7 cellular contexts compared by ENCODE assay signal in genomic region chr5:132776077-132776931, GRCh38. TPM values are rescaled to one million over a fixed set of nuclear protein-coding genes. Genes with fewer than 3 reads are reported as not detected.
DNase-seq lines count a peak whose midpoint lies in the region; ATAC-seq and TF ChIP-seq lines count a peak whose summit lies in the region.

No MANE protein-coding gene starts in this region.

- H3K4me1 ChIP-seq in OCI-LY7 (ENCODE audit: insufficient read depth, low read length, poor library complexity, severe bottlenecking), result peaks cover 7% of the 10 kb centered on the region

- no peaks in the 10 kb centered on the region for H3K36me3 ChIP-seq in OCI-LY7 (ENCODE audit: insufficient read depth, low read length)

- CTCF ChIA-PET in OCI-LY7 (lab: Charles Lee; ENCODE audit: unreplicated experiment), result no interaction called here

- peak overlapping the region; percentile 74 to 84 for H3K4me3 Mint-ChIP-seq in stimulated activated naive CD8-positive, alpha-beta T cell treated with anti-CD3 and anti-CD28 coated beads, Interleukin-15, amount 100 ng/mL, for 72 hours

- H3K4me3 ChIP-seq in OCI-LY7 (ENCODE audit: low read depth, low read length, poor library complexity, severe bottlenecking) (peak overlapping the region; percentile 70), choroid plexus epithelial cell (ENCODE audit: low read depth, low read length) (peak overlapping the region; percentile 73)

- DNase-seq in ELF-1 (ENCODE audit: low read depth, low spot score) (peak; percentile 49), H4 (ENCODE audit: low spot score) (peak; percentile 34), OCI-LY7 (ENCODE audit: low spot score) (no peak), choroid plexus epithelial cell (ENCODE audit: low read depth) (no peak), left colon (peak; percentile 50 to 67)
- DNase-seq in stimulated activated naive CD8-positive, alpha-beta T cell treated with anti-CD3 and anti-CD28 coated beads, Interleukin-15, amount 100 ng/mL, for 72 hours, result peak; percentile 12 to 17

- H3K27ac ChIP-seq in OCI-LY7 (ENCODE audit: low read depth, low read length, poor library complexity, severe bottlenecking), result no peak overlapping the region

- H3K4me1 Mint-ChIP-seq in stimulated activated naive CD8-positive, alpha-beta T cell treated with anti-CD3 and anti-CD28 coated beads, Interleukin-15, amount 100 ng/mL, for 72 hours, result peaks cover 36% of the 10 kb centered on the region

- peak overlapping the region in 1 of 2 donors; percentile 20 for H3K27ac Mint-ChIP-seq in stimulated activated naive CD8-positive, alpha-beta T cell treated with anti-CD3 and anti-CD28 coated beads, Interleukin-15, amount 100 ng/mL, for 72 hours

- no TSS peak for BruUV-seq in OCI-LY7 (replicated peaks; lab: Mats Ljungman, UMichigan)

- H3K9me2 ChIP-seq in OCI-LY7 (ENCODE audit: insufficient read depth, low read length), result no peaks in the 10 kb centered on the region

- TF ChIP-seq CTCF in OCI-LY7 (conservative IDR thresholded peaks at IDR 0.05; ENCODE audit: low read length) (no peak), choroid plexus epithelial cell (conservative IDR thresholded peaks at IDR 0.05; ENCODE audit: low read depth, low read length) (no peak)

- 0 out of 2 replicates have a peak overlapping the region, but pooled peaks have one; percentile 38 for H2AFZ ChIP-seq in OCI-LY7 (ENCODE audit: low read length)

- H3K9me3 Mint-ChIP-seq in stimulated activated naive CD8-positive, alpha-beta T cell treated with anti-CD3 and anti-CD28 coated beads, Interleukin-15, amount 100 ng/mL, for 72 hours, result no peaks in the 10 kb centered on the region

- no peaks in the 10 kb centered on the region for H3K9me3 ChIP-seq in OCI-LY7 (ENCODE audit: low read length)

- peaks cover 45% of the 10 kb centered on the region for H3K27me3 Mint-ChIP-seq in stimulated activated naive CD8-positive, alpha-beta T cell treated with anti-CD3 and anti-CD28 coated beads, Interleukin-15, amount 100 ng/mL, for 72 hours

- H4K20me1 ChIP-seq in OCI-LY7 (ENCODE audit: insufficient read depth, low read length), result no peaks in the 10 kb centered on the region

- intact Hi-C loops in OCI-LY7 (cut with micrococcal nuclease; ENCODE audit: unreplicated experiment), result loop anchor here (1.0 kb wide), 1 partner anchor 19 kb away; no protein-coding TSS in a partner anchor
- intact Hi-C loops in left colon (cut with DNase I, micrococcal nuclease), result no loop called here

- peak overlapping the region; percentile 68 for H3K4me2 ChIP-seq in OCI-LY7 (ENCODE audit: low read length)

- ATAC-seq in left colon, result peak; percentile 69
- peak; percentile 51 for ATAC-seq in stimulated activated naive CD8-positive, alpha-beta T cell treated with anti-CD3 and anti-CD28 coated beads, Interleukin-15, amount 100 ng/mL, for 72 hours
- ATAC-seq in HG02884 (IDR thresholded peaks at IDR 0.05; ENCODE audit: unreplicated experiment), result no peak

- POLR2A ChIA-PET in OCI-LY7 (lab: Charles Lee), result no interaction called here

- no peaks in the 10 kb centered on the region for H3K79me2 ChIP-seq in OCI-LY7 (ENCODE audit: insufficient read depth, low read depth, low read length)

RNA-seq across cellular contexts. Expression of gene SEPTIN8, which starts 0.7 kb away (rescaled TPM):
- 30.3 and 33.7 TPM in 2 replicates for total RNA-seq in H4 (2014; rRNA removed; shearing (Covaris generic))
- total RNA-seq in OCI-LY7 (2014; rRNA removed; shearing (Covaris generic)), result 10.6 and 11.8 TPM in 2 replicates
- 12.8 and 15.5 TPM in 2 replicates for total RNA-seq in OCI-LY7 (2022)
- 10 to 100 TPM; 58.7 to 59.6 TPM for total RNA-seq in left colon

RNA-seq across cellular contexts. Expression of gene CCNI2, which starts 29.1 kb away (rescaled TPM):
- not detected in 2 replicates for total RNA-seq in H4 (2014; rRNA removed; shearing (Covaris generic))
- not detected in 2 replicates for total RNA-seq in OCI-LY7 (2014; rRNA removed; shearing (Covaris generic))
- total RNA-seq in OCI-LY7 (2022) (not detected in 2 replicates), left colon (10 to 100 TPM; 11.4 to 13.4 TPM)

RNA-seq across cellular contexts. Expression of gene SOWAHA, which starts 36.8 kb away (rescaled TPM):
- total RNA-seq in H4 (2014; rRNA removed; shearing (Covaris generic)), result 0.08 TPM in 1 of 2 replicates, not detected in the other
- not detected in 2 replicates for total RNA-seq in OCI-LY7 (2014; rRNA removed; shearing (Covaris generic))
- not detected in 2 replicates for total RNA-seq in OCI-LY7 (2022)
- 10 to 100 TPM; 36.0 to 38.8 TPM for total RNA-seq in left colon

RNA-seq across cellular contexts. Expression of gene KIF3A, which starts 39.0 kb away (rescaled TPM):
- 4.8 and 7.1 TPM in 2 replicates for total RNA-seq in H4 (2014; rRNA removed; shearing (Covaris generic))
- 6.7 and 8.7 TPM in 2 replicates for total RNA-seq in OCI-LY7 (2014; rRNA removed; shearing (Covaris generic))
- total RNA-seq in OCI-LY7 (2022) (14.2 and 17.0 TPM in 2 replicates), left colon (1 to 10 TPM; 3.9 to 6.1 TPM)

RNA-seq across cellular contexts. Expression of gene SHROOM1, which starts 54.1 kb away (rescaled TPM):
- total RNA-seq in H4 (2014; rRNA removed; shearing (Covaris generic)), result 0.91 and 9.0 TPM in 2 replicates
- 0.36 and 0.60 TPM in 2 replicates for total RNA-seq in OCI-LY7 (2014; rRNA removed; shearing (Covaris generic))
- total RNA-seq in OCI-LY7 (2022), result 1.8 and 2.4 TPM in 2 replicates
- 10 to 100 TPM; 49.4 to 53.4 TPM for total RNA-seq in left colon

Comparison
In these comparisons a context has a peak if more than half of its experiments do, and no peak if none do; other contexts are left out.
1. DNase-seq: peak in ELF-1 (single experiment), H4 (single experiment), left colon (2 of 2) and stimulated activated naive CD8-positive, alpha-beta T cell treated with anti-CD3 and anti-CD28 coated beads, Interleukin-15, amount 100 ng/mL, for 72 hours (2 of 2); none in OCI-LY7 (single experiment) and choroid plexus epithelial cell (single experiment).
2. RNA of gene CCNI2, which starts 29.1 kb away (total RNA-seq): 11.4 to 13.4 TPM in left colon; not detected in OCI-LY7 and not detected in H4; every median in the first group is over 10 times any median in the second.
3. RNA of gene SOWAHA, which starts 36.8 kb away (total RNA-seq): 36.0 to 38.8 TPM in left colon; 0.08 TPM in H4 and not detected in OCI-LY7; every median in the first group is over 10 times any median in the second.